8 cellular contexts compared by ENCODE assay signal in genomic region chr5:107043665-107044064, GRCh38.
"Had no signal": no experiment of that assay in that cellular context is flagged by ENCODE, and none has a peak within 500 bp of the region (broad histone marks: within the 10 kb centered on the region; RNA-seq: fewer than 3 reads in every experiment).

No MANE protein-coding gene starts in this region.

- ATAC-seq: GM12878 had no signal

- H3K4me3 ChIP-seq: GM12878 had no signal

- FAIRE-seq: G401.6, GM12878, GM12891, GM12892, GM18507, GM19239 had no signal

- DNase-seq: GDM1, GF-D8 had no signal
